ENCODE assay signal across 9 cellular contexts in the genomic region with DNA sequence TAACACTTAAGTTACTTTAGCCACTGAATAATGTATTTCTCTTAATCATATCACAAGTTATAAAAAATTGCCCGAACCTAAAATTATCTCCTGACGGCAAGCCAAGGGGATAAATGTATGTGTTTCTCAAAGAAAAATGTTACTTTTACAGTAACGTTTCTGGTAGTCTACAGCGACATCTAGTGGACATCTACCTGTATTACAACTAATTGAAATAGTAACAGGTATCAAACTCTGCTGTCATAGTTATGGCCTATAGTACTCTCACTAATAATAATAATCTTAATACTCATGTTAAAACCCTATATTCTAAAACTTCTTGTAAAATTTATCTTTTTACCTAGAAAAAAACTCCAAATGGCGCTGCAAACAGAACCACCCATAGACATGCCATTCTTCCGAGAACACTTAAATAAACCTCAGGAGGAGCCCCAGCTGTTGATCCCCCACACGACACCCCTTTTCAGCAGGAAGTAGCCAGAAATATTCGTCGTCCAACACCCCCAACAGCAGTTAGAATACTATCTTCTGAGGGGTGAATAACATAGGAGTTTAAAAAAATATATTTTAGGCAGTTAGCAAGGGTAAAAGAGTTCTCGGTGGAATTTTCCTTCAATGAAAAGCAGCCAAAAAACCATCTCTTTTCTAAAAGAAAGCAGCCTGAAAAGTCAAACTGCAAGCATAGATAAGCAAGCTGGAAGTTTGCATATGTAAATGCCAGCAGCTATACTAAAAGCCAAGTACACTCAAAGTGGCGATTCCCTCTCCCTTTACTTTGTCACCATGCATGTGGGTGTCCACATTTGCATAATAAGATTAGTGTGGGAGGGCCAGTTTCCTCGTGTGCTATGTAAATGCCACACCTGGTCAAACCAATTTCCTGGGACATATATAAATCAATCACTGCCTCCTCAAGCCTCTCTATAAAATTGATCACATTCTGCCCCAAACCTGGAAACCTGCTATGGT. TPM values are rescaled to one million over a fixed set of nuclear protein-coding genes. Genes with fewer than 3 reads are reported as not detected.
DNase-seq lines count a peak whose midpoint lies in the region; ATAC-seq and TF ChIP-seq lines count a peak whose summit lies in the region.
"Had no signal": no experiment of that assay in that cellular context is flagged by ENCODE, and none has a peak within 500 bp of the region (broad histone marks: within the 10 kb centered on the region; RNA-seq: fewer than 3 reads in every experiment).

No MANE protein-coding gene starts in this region.

- peaks cover 8% of the 10 kb centered on the region for H3K4me1 Mint-ChIP-seq in activated T-cell treated with anti-CD3 and anti-CD28 coated beads, Interleukin-2, amount 50 U/mL, for 72 hours (ENCODE audit: low read depth)
- H3K4me1 Mint-ChIP-seq in activated T-cell treated with anti-CD3 and anti-CD28 coated beads, Interleukin-2, amount 50 U/mL, for 24 hours (ENCODE audit: low read depth): peaks cover 3% of the 10 kb centered on the region
- peaks cover 11% of the 10 kb centered on the region for H3K4me1 Mint-ChIP-seq in T-helper 17 cell

- DNase-seq in activated T-cell treated with anti-CD3 and anti-CD28 coated beads, Interleukin-2, amount 50 U/mL, for 72 hours: no peak
- DNase-seq in activated T-cell treated with anti-CD3 and anti-CD28 coated beads, Interleukin-2, amount 50 U/mL, for 24 hours: no peak
- peak; percentile 43 for DNase-seq in NCI-H1694 (lab: John Stamatoyannopoulos, UW)
- DNase-seq in esophagus muscularis mucosa (ENCODE audit: extremely low spot score): no peak
- DNase-seq in stomach: no peak
- no peak for DNase-seq in HCEC 1CT
- DNase-seq in T-helper 17 cell: no peak
- DNase-seq in effector CD8-positive, alpha-beta T cell (lab: John Stamatoyannopoulos, UW): no peak
- DNase-seq: activated T-cell treated with anti-CD3 and anti-CD28 coated beads, Interleukin-2, amount 50 U/mL, for 4 hours had no signal

- WGBS in esophagus muscularis mucosa: 22% methylated on average over 12 of the region's 12 CpGs
- WGBS in stomach, 5 donors: 15 to 23% (median 17%) methylated on average over 12 of the region's 12 CpGs

- H3K36me3 Mint-ChIP-seq in activated T-cell treated with anti-CD3 and anti-CD28 coated beads, Interleukin-2, amount 50 U/mL, for 72 hours (ENCODE audit: insufficient read depth in 2 of 2): peaks cover 0 to 1% of the 10 kb centered on the region in 2 donors
- H3K36me3 Mint-ChIP-seq in activated T-cell treated with anti-CD3 and anti-CD28 coated beads, Interleukin-2, amount 50 U/mL, for 24 hours (ENCODE audit: low read depth): no peaks in the 10 kb centered on the region
- H3K36me3 Mint-ChIP-seq in T-helper 17 cell (ENCODE audit: low read depth): no peaks in the 10 kb centered on the region

- H3K4me1 ChIP-seq in esophagus muscularis mucosa (no peaks in the 10 kb centered on the region), stomach (peaks cover 0 to 6% (median 0%) of the 10 kb centered on the region in 4 donors)

- TF ChIP-seq EP300 in esophagus muscularis mucosa (IDR thresholded peaks at IDR 0.05): no peak
- no peak for TF ChIP-seq EP300 in stomach (IDR thresholded peaks at IDR 0.05)

- H3K36me3 ChIP-seq in esophagus muscularis mucosa (no peaks in the 10 kb centered on the region), stomach (no peaks in the 10 kb centered on the region)

- H3K4me3 Mint-ChIP-seq in activated T-cell treated with anti-CD3 and anti-CD28 coated beads, Interleukin-2, amount 50 U/mL, for 72 hours: peak overlapping the region in 1 of 2 donors; percentile 21
- no peak overlapping the region for H3K4me3 Mint-ChIP-seq in activated T-cell treated with anti-CD3 and anti-CD28 coated beads, Interleukin-2, amount 50 U/mL, for 24 hours
- H3K4me3 Mint-ChIP-seq in T-helper 17 cell: no peak overlapping the region
- H3K4me3 Mint-ChIP-seq: activated T-cell treated with anti-CD3 and anti-CD28 coated beads, Interleukin-2, amount 50 U/mL, for 4 hours had no signal

- H3K27me3 Mint-ChIP-seq in activated T-cell treated with anti-CD3 and anti-CD28 coated beads, Interleukin-2, amount 50 U/mL, for 72 hours (ENCODE audit: low read depth): no peaks in the 10 kb centered on the region
- no peaks in the 10 kb centered on the region for H3K27me3 Mint-ChIP-seq in activated T-cell treated with anti-CD3 and anti-CD28 coated beads, Interleukin-2, amount 50 U/mL, for 24 hours
- peaks cover 7% of the 10 kb centered on the region for H3K27me3 Mint-ChIP-seq in T-helper 17 cell

- ATAC-seq in activated T-cell treated with anti-CD3 and anti-CD28 coated beads, Interleukin-2, amount 50 U/mL, for 72 hours (replicated peaks in 1 of 2): peak; percentile 42 to 45
- ATAC-seq in T-helper 17 cell: no peak

- H3K27ac ChIP-seq in esophagus muscularis mucosa (replicated peaks in 1 of 4) (no peak overlapping the region), stomach (no peak overlapping the region)

- H3K27ac Mint-ChIP-seq in activated T-cell treated with anti-CD3 and anti-CD28 coated beads, Interleukin-2, amount 50 U/mL, for 72 hours: peak overlapping the region; percentile 1
- no peak overlapping the region for H3K27ac Mint-ChIP-seq in activated T-cell treated with anti-CD3 and anti-CD28 coated beads, Interleukin-2, amount 50 U/mL, for 24 hours
- no peak overlapping the region for H3K27ac Mint-ChIP-seq in T-helper 17 cell

- TF ChIP-seq POLR2A in esophagus muscularis mucosa (IDR thresholded peaks at IDR 0.05; ENCODE audit: low read depth): no peak
- TF ChIP-seq POLR2A in stomach (IDR thresholded peaks at IDR 0.05): no peak

- TF ChIP-seq CTCF in esophagus muscularis mucosa (IDR thresholded peaks at IDR 0.05) (peak; percentile 65 to 76 (median 68)), stomach (IDR thresholded peaks at IDR 0.05) (peak in 5 of 7 experiments; percentile 29 to 80 (median 49))

- H3K4me3 ChIP-seq in esophagus muscularis mucosa (no peak overlapping the region), stomach (no peak overlapping the region)

- intact Hi-C loops in esophagus muscularis mucosa (cut with DNase I) (no loop called here), stomach (cut with DNase I; ENCODE audit: low total_unique reads) (no loop called here)

- H3K9me3 Mint-ChIP-seq in activated T-cell treated with anti-CD3 and anti-CD28 coated beads, Interleukin-2, amount 50 U/mL, for 72 hours: no peaks in the 10 kb centered on the region
- H3K9me3 Mint-ChIP-seq in activated T-cell treated with anti-CD3 and anti-CD28 coated beads, Interleukin-2, amount 50 U/mL, for 24 hours: peaks cover 6% of the 10 kb centered on the region

- peaks cover 0 to 12% (median 0%) of the 10 kb centered on the region in 4 donors for H3K27me3 ChIP-seq in esophagus muscularis mucosa
- no peaks in the 10 kb centered on the region for H3K27me3 ChIP-seq in stomach

- H3K9me3 ChIP-seq in esophagus muscularis mucosa: no peaks in the 10 kb centered on the region
- H3K9me3 ChIP-seq in stomach: peaks cover 0 to 11% (median 5%) of the 10 kb centered on the region in 4 donors
- H3K9me3 ChIP-seq in T-helper 17 cell (ENCODE audit: control insufficient read depth, low read length, poor library complexity, severe bottlenecking): no peaks in the 10 kb centered on the region

RNA-seq across cellular contexts. Expression of a gene that starts 40.5 kb away (rescaled TPM):
- total RNA-seq in activated T-cell treated with anti-CD3 and anti-CD28 coated beads, Interleukin-2, amount 50 U/mL, for 72 hours: 10 to 100 TPM; 18.5 to 21.1 TPM
- 1 to 10 TPM; 1.8 to 3.3 (median 2.4) TPM for total RNA-seq in esophagus muscularis mucosa
- 1 to 10 TPM; 3.2 to 9.2 (median 5.1) TPM for total RNA-seq in stomach
- polyA plus RNA-seq in stomach: 1 to 10 TPM in 2 of 3 donors, under 1 TPM in 1; 0.92 to 1.9 (median 1.2) TPM
- total RNA-seq in T-helper 17 cell: 10 to 100 TPM; 13.0 to 13.5 TPM
